8 cellular contexts compared by ENCODE assay signal in genomic region chr4:38867478-38868054, GRCh38. TPM values are rescaled to one million over a fixed set of nuclear protein-coding genes. Genes with fewer than 3 reads are reported as not detected.
DNase-seq lines count a peak whose midpoint lies in the region; ATAC-seq lines count a peak whose summit lies in the region.

Gene FAM114A1 (plus strand): TSS chr4:38867806. CDS start chr4:38878079, 10,273 bp downstream.

- peak; percentile 90 for DNase-seq in EH (ENCODE audit: low read depth)
- DNase-seq in HPDE6-E6E7 (ENCODE audit: extremely low spot score): peak; percentile 72
- DNase-seq in SW480 (ENCODE audit: low spot score): peak; percentile 61
- peak; percentile 39 for DNase-seq in cerebellum (ENCODE audit: low spot score)
- DNase-seq in inferior parietal cortex (ENCODE audit: extremely low spot score): peak; percentile 55
- peak; percentile 68 for DNase-seq in skeletal muscle cell (ENCODE audit: low read depth)
- DNase-seq in cerebellar cortex (ENCODE audit: low spot score): no peak

- peak within 1 kb of the TSS; percentile 88 for H3K4me3 ChIP-seq in skeletal muscle cell (ENCODE audit: low read depth, low read length)

- peak; percentile 78 for ATAC-seq in GM19467 (IDR thresholded peaks at IDR 0.05; ENCODE audit: unreplicated experiment)

RNA-seq across cellular contexts. Expression of gene FAM114A1, which starts in this region (rescaled TPM):
- 12.0 TPM for total RNA-seq in cerebellum
